ENCODE assay signal across 8 cellular contexts in the genomic region with DNA sequence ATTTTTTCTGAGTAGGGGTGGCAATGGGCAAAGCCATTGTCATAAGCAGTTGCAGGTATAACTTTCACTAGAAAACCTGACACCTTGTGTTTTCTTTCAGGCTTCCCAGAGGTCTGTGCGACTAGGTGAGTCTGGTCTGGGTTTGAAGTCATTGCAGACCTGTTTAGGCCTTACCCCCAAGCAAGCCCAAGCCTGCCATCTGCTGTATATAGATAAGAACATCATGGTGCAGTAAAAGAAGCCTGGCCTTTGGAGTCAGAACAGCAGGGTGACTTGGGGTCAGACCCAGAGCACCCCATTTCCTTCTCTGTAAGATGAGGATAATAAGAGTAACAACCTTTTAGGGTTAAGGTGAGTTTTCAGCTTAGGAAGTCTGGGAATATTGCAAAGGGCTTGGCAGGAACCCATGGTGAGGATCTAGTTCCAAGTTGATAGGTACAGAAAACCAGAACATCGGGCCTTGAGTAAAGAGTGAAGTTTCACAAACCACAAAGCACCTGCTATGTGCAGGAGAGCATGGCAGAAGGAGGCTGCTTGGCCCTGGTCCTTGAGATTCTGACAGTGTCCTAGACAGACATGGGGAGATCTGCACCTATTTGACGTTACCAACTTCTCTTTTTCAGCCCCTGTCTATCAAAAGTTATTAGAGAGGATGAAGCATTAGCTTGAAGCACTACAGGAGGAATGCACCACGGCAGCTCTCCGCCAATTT. TPM values are rescaled to one million over a fixed set of nuclear protein-coding genes. Genes with fewer than 3 reads are reported as not detected.
DNase-seq lines count a peak whose midpoint lies in the region; ATAC-seq and TF ChIP-seq lines count a peak whose summit lies in the region.

No MANE protein-coding gene starts in this region.

- no peak overlapping the region for H3K27ac Mint-ChIP-seq in activated T-cell treated with anti-CD3 and anti-CD28 coated beads, Interleukin-2, amount 50 U/mL, for 72 hours
- H3K27ac Mint-ChIP-seq in activated T-cell treated with anti-CD3 and anti-CD28 coated beads, Interleukin-2, amount 50 U/mL, for 24 hours: no peak overlapping the region
- H3K27ac Mint-ChIP-seq in activated B cell treated with CpG ODN at 0.5 μM for 24 hours: no peak overlapping the region

- TF ChIP-seq CTCF in LNCAP (IDR thresholded peaks at IDR 0.05) (peak; percentile 66), activated B cell treated with CpG ODN at 0.5 μM for 24 hours (IDR thresholded peaks at IDR 0.05) (no peak)

- no peaks in the 10 kb centered on the region for H3K4me1 Mint-ChIP-seq in activated T-cell treated with anti-CD3 and anti-CD28 coated beads, Interleukin-2, amount 50 U/mL, for 72 hours (ENCODE audit: low read depth)
- no peaks in the 10 kb centered on the region for H3K4me1 Mint-ChIP-seq in activated T-cell treated with anti-CD3 and anti-CD28 coated beads, Interleukin-2, amount 50 U/mL, for 24 hours (ENCODE audit: low read depth)
- no peaks in the 10 kb centered on the region for H3K4me1 Mint-ChIP-seq in activated B cell treated with CpG ODN at 0.5 μM for 24 hours

- H3K27me3 Mint-ChIP-seq in activated T-cell treated with anti-CD3 and anti-CD28 coated beads, Interleukin-2, amount 50 U/mL, for 72 hours (ENCODE audit: low read depth): no peaks in the 10 kb centered on the region
- no peaks in the 10 kb centered on the region for H3K27me3 Mint-ChIP-seq in activated T-cell treated with anti-CD3 and anti-CD28 coated beads, Interleukin-2, amount 50 U/mL, for 24 hours
- peaks cover 3% of the 10 kb centered on the region for H3K27me3 Mint-ChIP-seq in activated B cell treated with CpG ODN at 0.5 μM for 24 hours

- no peaks in the 10 kb centered on the region for H3K36me3 Mint-ChIP-seq in activated T-cell treated with anti-CD3 and anti-CD28 coated beads, Interleukin-2, amount 50 U/mL, for 72 hours (ENCODE audit: insufficient read depth in 2 of 2)
- no peaks in the 10 kb centered on the region for H3K36me3 Mint-ChIP-seq in activated T-cell treated with anti-CD3 and anti-CD28 coated beads, Interleukin-2, amount 50 U/mL, for 24 hours (ENCODE audit: low read depth)
- no peaks in the 10 kb centered on the region for H3K36me3 Mint-ChIP-seq in activated B cell treated with CpG ODN at 0.5 μM for 24 hours (ENCODE audit: low read depth)

- H3K9me3 Mint-ChIP-seq in activated T-cell treated with anti-CD3 and anti-CD28 coated beads, Interleukin-2, amount 50 U/mL, for 72 hours: no peaks in the 10 kb centered on the region
- no peaks in the 10 kb centered on the region for H3K9me3 Mint-ChIP-seq in activated T-cell treated with anti-CD3 and anti-CD28 coated beads, Interleukin-2, amount 50 U/mL, for 24 hours
- H3K9me3 Mint-ChIP-seq in activated B cell treated with CpG ODN at 0.5 μM for 24 hours: no peaks in the 10 kb centered on the region

- CTCF ChIA-PET in activated B cell treated with CpG ODN at 0.5 μM for 24 hours (lab: Charles Lee): no interaction called here

- H3K4me3 Mint-ChIP-seq in activated T-cell treated with anti-CD3 and anti-CD28 coated beads, Interleukin-2, amount 50 U/mL, for 72 hours: no peak overlapping the region
- H3K4me3 Mint-ChIP-seq in activated T-cell treated with anti-CD3 and anti-CD28 coated beads, Interleukin-2, amount 50 U/mL, for 24 hours: no peak overlapping the region
- no peak overlapping the region for H3K4me3 Mint-ChIP-seq in activated B cell treated with CpG ODN at 0.5 μM for 24 hours

- DNase-seq in activated T-cell treated with anti-CD3 and anti-CD28 coated beads, Interleukin-2, amount 50 U/mL, for 72 hours: peak; percentile 16 to 32
- no peak for DNase-seq in activated T-cell treated with anti-CD3 and anti-CD28 coated beads, Interleukin-2, amount 50 U/mL, for 24 hours
- DNase-seq in activated B cell treated with CpG ODN at 0.5 μM for 24 hours (no peak), kidney tubule cell (ENCODE audit: low spot score) (peak; percentile 66), ecto neural progenitor cell (ENCODE audit: low spot score) (no peak), ureter (ENCODE audit: low spot score) (no peak)

- POLR2A ChIA-PET in activated B cell treated with CpG ODN at 0.5 μM for 24 hours (lab: Charles Lee): no interaction called here

- peak; percentile 55 to 80 for ATAC-seq in activated T-cell treated with anti-CD3 and anti-CD28 coated beads, Interleukin-2, amount 50 U/mL, for 72 hours (replicated peaks in 1 of 2)
- peak; percentile 81 for ATAC-seq in GM21526 (IDR thresholded peaks at IDR 0.05; ENCODE audit: low FRiP score, unreplicated experiment)
- peak; percentile 25 for ATAC-seq in activated B cell treated with CpG ODN at 0.5 μM for 24 hours (ENCODE audit: low read depth)

- intact Hi-C loops in activated B cell treated with CpG ODN at 0.5 μM for 24 hours (cut with micrococcal nuclease): loop anchor here (5.0 kb wide), 2 partner anchors 115 to 175 kb away; no protein-coding TSS in a partner anchor

RNA-seq across cellular contexts. Expression of a gene that starts 33.9 kb away (rescaled TPM):
- total RNA-seq in activated T-cell treated with anti-CD3 and anti-CD28 coated beads, Interleukin-2, amount 50 U/mL, for 72 hours: not detected
- total RNA-seq in activated B cell treated with CpG ODN at 0.5 μM for 24 hours (1.1 and 1.3 TPM in 2 replicates), ureter (147 TPM)

Comparison
In these comparisons a context has a peak if more than half of its experiments do, and no peak if none do; other contexts are left out.
1. DNase-seq: peak in activated T-cell treated with anti-CD3 and anti-CD28 coated beads, Interleukin-2, amount 50 U/mL, for 72 hours (2 of 2) and kidney tubule cell (single experiment); none in activated T-cell treated with anti-CD3 and anti-CD28 coated beads, Interleukin-2, amount 50 U/mL, for 24 hours (single experiment), activated B cell treated with CpG ODN at 0.5 μM for 24 hours (single experiment), ecto neural progenitor cell (single experiment) and ureter (single experiment).
2. ATAC-seq: peak in every context shown above with its lines; median percentile 81 in GM21526; 68 in activated T-cell treated with anti-CD3 and anti-CD28 coated beads, Interleukin-2, amount 50 U/mL, for 72 hours; 25 in activated B cell treated with CpG ODN at 0.5 μM for 24 hours.
3. RNA of a gene that starts 33.9 kb away (total RNA-seq): 147 TPM in ureter (single experiment); 1.1 to 1.3 TPM in activated B cell treated with CpG ODN at 0.5 μM for 24 hours and not detected in activated T-cell treated with anti-CD3 and anti-CD28 coated beads, Interleukin-2, amount 50 U/mL, for 72 hours; every median in the first group is over 10 times any median in the second.